Comparison of ENCODE assay signal across 1 cellular context in the genomic region with DNA sequence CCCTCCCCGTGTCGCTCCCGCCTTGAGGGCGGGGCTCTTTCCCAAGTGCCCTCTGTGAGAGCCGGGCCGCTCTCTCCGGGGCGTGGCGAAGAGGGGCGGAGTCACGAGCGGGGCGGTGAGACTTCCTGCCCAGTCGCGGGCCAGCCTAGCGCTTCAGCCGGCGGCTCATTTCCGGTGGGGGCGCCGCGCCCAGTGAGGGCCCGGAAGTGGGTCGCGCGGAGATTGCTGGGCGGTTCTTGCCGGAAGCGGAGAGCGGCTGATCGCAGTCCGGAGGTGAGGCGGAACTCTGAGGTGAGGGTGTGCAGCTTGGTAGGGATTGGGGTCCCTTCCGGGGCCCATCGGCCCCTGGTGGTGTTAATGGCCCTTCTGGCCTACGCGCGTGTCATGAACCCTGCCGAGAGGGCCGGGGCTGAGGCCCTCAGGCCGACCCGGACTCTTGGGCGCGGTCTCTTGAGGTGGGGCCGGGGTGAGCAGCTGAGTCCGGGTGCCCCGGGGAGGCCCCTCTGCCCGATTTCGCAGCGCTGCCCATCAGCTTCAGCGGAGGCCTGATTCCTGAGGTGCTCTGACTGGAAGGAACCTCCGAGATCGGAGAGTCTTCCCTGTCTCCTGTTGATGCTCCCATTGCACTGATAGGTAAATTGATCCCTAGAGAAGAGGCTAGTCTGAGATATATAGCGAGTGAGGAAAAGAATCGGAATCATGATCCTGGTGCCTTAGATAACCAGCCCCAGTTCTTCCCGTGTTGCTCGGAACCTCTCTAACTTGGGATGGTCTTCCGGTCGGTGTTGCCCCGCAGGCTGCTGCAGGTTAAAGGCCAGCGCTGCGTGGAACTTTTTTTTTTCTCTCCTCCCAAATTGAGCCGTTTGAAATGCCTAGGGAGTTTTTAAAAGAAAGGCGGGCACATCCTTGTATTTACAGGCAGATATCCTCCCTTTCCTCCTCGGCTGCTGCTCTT.
TF ChIP-seq lines count a peak whose summit lies in the region.

A gene with protein sequence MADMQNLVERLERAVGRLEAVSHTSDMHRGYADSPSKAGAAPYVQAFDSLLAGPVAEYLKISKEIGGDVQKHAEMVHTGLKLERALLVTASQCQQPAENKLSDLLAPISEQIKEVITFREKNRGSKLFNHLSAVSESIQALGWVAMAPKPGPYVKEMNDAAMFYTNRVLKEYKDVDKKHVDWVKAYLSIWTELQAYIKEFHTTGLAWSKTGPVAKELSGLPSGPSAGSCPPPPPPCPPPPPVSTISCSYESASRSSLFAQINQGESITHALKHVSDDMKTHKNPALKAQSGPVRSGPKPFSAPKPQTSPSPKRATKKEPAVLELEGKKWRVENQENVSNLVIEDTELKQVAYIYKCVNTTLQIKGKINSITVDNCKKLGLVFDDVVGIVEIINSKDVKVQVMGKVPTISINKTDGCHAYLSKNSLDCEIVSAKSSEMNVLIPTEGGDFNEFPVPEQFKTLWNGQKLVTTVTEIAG (plus strand): TSS at position 219 of the 955 bp plus-strand sequence. CDS start 18,618 bp downstream, outside the sequence.

TF ChIP-seq in K562, 482 proteins besides CTCF, POLR2A, EP300 and RAD21 (continued from another document and continues in another):
- TF ChIP-seq, protein P1, sequence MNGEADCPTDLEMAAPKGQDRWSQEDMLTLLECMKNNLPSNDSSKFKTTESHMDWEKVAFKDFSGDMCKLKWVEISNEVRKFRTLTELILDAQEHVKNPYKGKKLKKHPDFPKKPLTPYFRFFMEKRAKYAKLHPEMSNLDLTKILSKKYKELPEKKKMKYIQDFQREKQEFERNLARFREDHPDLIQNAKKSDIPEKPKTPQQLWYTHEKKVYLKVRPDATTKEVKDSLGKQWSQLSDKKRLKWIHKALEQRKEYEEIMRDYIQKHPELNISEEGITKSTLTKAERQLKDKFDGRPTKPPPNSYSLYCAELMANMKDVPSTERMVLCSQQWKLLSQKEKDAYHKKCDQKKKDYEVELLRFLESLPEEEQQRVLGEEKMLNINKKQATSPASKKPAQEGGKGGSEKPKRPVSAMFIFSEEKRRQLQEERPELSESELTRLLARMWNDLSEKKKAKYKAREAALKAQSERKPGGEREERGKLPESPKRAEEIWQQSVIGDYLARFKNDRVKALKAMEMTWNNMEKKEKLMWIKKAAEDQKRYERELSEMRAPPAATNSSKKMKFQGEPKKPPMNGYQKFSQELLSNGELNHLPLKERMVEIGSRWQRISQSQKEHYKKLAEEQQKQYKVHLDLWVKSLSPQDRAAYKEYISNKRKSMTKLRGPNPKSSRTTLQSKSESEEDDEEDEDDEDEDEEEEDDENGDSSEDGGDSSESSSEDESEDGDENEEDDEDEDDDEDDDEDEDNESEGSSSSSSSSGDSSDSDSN (IDR thresholded peaks at IDR 0.05; ENCODE audit: borderline replicate concordance in 1 of 2, low read depth in 2 of 2, low read length in 2 of 2) = peak in 1 of 2 experiments; percentile 79; a peak in 3 of 4 replicates
- TF ChIP-seq BMI1 (IDR thresholded peaks at IDR 0.05; ENCODE audit: low read length) (no peak), CC2D1A (IDR thresholded peaks at IDR 0.05) (no peak), RFX1 (IDR thresholded peaks at IDR 0.05) (no peak), PRDM10 (IDR thresholded peaks at IDR 0.05; ENCODE audit: partially characterized antibody) (peak; percentile 43), GABPB1 (CRISPR knock-in tag; IDR thresholded peaks at IDR 0.05) (peak; percentile 98), HMG20B (CRISPR knock-in tag; IDR thresholded peaks at IDR 0.05) (no peak), ADNP (tag; IDR thresholded peaks at IDR 0.05) (0 out of 2 replicates have a peak, but pooled peaks have one; percentile 59), KLF6 (CRISPR knock-in tag; IDR thresholded peaks at IDR 0.05; ENCODE audit: borderline replicate concordance) (peak; percentile 88; the same call in 1 of the 2 replicates), HNRNPL (IDR thresholded peaks at IDR 0.05; ENCODE audit: low read depth, low read length) (no peak), NELFE (IDR thresholded peaks at IDR 0.05; ENCODE audit: insufficient read depth, insufficient read length) (no peak), ZBTB11 (CRISPR knock-in tag; IDR thresholded peaks at IDR 0.05) (peak in 2 of 3 experiments; percentile 82 to 97; a peak in 4 of 6 replicates), MCM2 (IDR thresholded peaks at IDR 0.05; ENCODE audit: low read depth) (no peak), HNRNPK (IDR thresholded peaks at IDR 0.05; ENCODE audit: low read depth, low read length, poor library complexity, severe bottlenecking) (peak; percentile 19), L3MBTL2 (IDR thresholded peaks at IDR 0.05) (no peak), C11orf30 (IDR thresholded peaks at IDR 0.05; ENCODE audit: low read depth) (peak; percentile 82), MCM7 (IDR thresholded peaks at IDR 0.05) (no peak), CHD4 (IDR thresholded peaks at IDR 0.05; ENCODE audit: insufficient read depth, insufficient replicate concordance, low read depth, low read length, poor library complexity, severe bottlenecking) (no peak), XRCC4 (IDR thresholded peaks at IDR 0.05; ENCODE audit: extremely low read depth, insufficient read depth, insufficient read length) (no peak), HDAC8 (tag; IDR thresholded peaks at IDR 0.05) (no peak; the same call in 1 of the 2 replicates), ELF1 (tag; IDR thresholded peaks at IDR 0.05) (peak; percentile 87), CREB1 (IDR thresholded peaks at IDR 0.05) (peak; percentile 48), CREB1 (CRISPR knock-in tag; IDR thresholded peaks at IDR 0.05) (peak; percentile 75), ZFP36 (IDR thresholded peaks at IDR 0.05; ENCODE audit: low read depth, low read length, partially characterized antibody) (peak; percentile 89), ZNF551 (CRISPR knock-in tag; IDR thresholded peaks at IDR 0.05) (no peak), RBM17 (IDR thresholded peaks at IDR 0.05; ENCODE audit: borderline replicate concordance, low read depth, low read length) (no peak), PRMT5 (CRISPR knock-in tag; IDR thresholded peaks at IDR 0.05) (no peak)
- TF ChIP-seq, protein P2, sequence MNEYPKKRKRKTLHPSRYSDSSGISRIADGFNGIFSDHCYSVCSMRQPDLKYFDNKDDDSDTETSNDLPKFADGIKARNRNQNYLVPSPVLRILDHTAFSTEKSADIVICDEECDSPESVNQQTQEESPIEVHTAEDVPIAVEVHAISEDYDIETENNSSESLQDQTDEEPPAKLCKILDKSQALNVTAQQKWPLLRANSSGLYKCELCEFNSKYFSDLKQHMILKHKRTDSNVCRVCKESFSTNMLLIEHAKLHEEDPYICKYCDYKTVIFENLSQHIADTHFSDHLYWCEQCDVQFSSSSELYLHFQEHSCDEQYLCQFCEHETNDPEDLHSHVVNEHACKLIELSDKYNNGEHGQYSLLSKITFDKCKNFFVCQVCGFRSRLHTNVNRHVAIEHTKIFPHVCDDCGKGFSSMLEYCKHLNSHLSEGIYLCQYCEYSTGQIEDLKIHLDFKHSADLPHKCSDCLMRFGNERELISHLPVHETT (CRISPR knock-in tag; conservative IDR thresholded peaks at IDR 0.05 in 1 of 2, IDR thresholded peaks at IDR 0.05 in 1 of 2) = 0 out of 4 replicates have a peak, but pooled peaks of 1 of the 2 experiments have one; percentile 6
- TF ChIP-seq, protein P3, sequence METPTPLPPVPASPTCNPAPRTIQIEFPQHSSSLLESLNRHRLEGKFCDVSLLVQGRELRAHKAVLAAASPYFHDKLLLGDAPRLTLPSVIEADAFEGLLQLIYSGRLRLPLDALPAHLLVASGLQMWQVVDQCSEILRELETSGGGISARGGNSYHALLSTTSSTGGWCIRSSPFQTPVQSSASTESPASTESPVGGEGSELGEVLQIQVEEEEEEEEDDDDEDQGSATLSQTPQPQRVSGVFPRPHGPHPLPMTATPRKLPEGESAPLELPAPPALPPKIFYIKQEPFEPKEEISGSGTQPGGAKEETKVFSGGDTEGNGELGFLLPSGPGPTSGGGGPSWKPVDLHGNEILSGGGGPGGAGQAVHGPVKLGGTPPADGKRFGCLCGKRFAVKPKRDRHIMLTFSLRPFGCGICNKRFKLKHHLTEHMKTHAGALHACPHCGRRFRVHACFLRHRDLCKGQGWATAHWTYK (CRISPR knock-in tag; IDR thresholded peaks at IDR 0.05) = no peak
- TF ChIP-seq, protein P4, sequence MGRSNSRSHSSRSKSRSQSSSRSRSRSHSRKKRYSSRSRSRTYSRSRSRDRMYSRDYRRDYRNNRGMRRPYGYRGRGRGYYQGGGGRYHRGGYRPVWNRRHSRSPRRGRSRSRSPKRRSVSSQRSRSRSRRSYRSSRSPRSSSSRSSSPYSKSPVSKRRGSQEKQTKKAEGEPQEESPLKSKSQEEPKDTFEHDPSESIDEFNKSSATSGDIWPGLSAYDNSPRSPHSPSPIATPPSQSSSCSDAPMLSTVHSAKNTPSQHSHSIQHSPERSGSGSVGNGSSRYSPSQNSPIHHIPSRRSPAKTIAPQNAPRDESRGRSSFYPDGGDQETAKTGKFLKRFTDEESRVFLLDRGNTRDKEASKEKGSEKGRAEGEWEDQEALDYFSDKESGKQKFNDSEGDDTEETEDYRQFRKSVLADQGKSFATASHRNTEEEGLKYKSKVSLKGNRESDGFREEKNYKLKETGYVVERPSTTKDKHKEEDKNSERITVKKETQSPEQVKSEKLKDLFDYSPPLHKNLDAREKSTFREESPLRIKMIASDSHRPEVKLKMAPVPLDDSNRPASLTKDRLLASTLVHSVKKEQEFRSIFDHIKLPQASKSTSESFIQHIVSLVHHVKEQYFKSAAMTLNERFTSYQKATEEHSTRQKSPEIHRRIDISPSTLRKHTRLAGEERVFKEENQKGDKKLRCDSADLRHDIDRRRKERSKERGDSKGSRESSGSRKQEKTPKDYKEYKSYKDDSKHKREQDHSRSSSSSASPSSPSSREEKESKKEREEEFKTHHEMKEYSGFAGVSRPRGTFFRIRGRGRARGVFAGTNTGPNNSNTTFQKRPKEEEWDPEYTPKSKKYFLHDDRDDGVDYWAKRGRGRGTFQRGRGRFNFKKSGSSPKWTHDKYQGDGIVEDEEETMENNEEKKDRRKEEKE (IDR thresholded peaks at IDR 0.05; ENCODE audit: borderline replicate concordance in 1 of 2, control insufficient read depth in 1 of 2, low read depth in 2 of 2, low read length in 1 of 2) = peak in 1 of 2 experiments; percentile 95; a peak in 2 of 4 replicates
